Comparison of ENCODE assay signal across 8 cellular contexts in the genomic region with DNA sequence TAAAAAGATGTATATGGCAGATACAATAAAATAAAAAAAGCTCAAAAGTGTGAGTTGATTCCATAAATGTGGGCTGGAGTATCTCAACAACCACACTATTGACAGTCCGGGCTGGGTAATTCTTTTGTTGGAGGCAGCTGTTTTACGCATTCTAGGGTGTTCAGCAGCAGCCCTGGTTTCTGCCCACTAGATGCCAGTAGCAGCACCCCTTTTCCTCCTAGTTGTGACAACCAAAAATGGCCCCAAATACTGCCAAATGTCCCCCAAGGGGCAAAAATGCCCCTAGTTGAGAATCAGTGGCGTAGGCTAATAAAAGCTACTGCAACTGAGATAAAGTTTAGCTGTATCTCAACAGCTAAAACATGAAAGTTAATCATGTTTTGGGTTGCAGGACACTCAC. TPM values are rescaled to one million over a fixed set of nuclear protein-coding genes. Genes with fewer than 3 reads are reported as not detected.
DNase-seq lines count a peak whose midpoint lies in the region; ATAC-seq and TF ChIP-seq lines count a peak whose summit lies in the region.

No MANE protein-coding gene starts in this region.

- intact Hi-C loops in posterior cingulate gyrus (cut with DNase I): no loop called here

- no peaks in the 10 kb centered on the region for H3K27me3 Mint-ChIP-seq in T-helper 17 cell

- peak; percentile 60 for ATAC-seq in T-helper 17 cell
- ATAC-seq in GM19023 (IDR thresholded peaks at IDR 0.05; ENCODE audit: unreplicated experiment): no peak

- no peaks in the 10 kb centered on the region for H3K9me3 ChIP-seq in T-helper 17 cell (ENCODE audit: control insufficient read depth, low read length, poor library complexity, severe bottlenecking)

- no peak overlapping the region for H3K4me3 ChIP-seq in fibroblast of mammary gland (ENCODE audit: control insufficient read depth, low read depth, low read length)

- DNase-seq in activated gamma-delta T cell treated with Interleukin-2 at 50 U/mL for 16 hours (peak; percentile 16), activated gamma-delta T cell (lab: John Stamatoyannopoulos, UW) (no peak), T-helper 17 cell (no peak), fibroblast of mammary gland (ENCODE audit: low read depth) (peak; percentile 17), posterior cingulate gyrus (peak in 8 of 10 donors; percentile 28 to 90 (median 50)), NCI-H2171 (lab: John Stamatoyannopoulos, UW) (no peak), DMS153 treated with DMSO at 0.1 percent for 48 hours (lab: John Stamatoyannopoulos, UW; ENCODE audit: unreplicated experiment) (no peak)

- no peak overlapping the region for H3K4me3 Mint-ChIP-seq in T-helper 17 cell

- no peaks in the 10 kb centered on the region for H3K36me3 Mint-ChIP-seq in T-helper 17 cell (ENCODE audit: low read depth)

- H3K27ac Mint-ChIP-seq in T-helper 17 cell: no peak overlapping the region

- peak; percentile 40 for TF ChIP-seq CTCF in fibroblast of mammary gland (conservative IDR thresholded peaks at IDR 0.05; ENCODE audit: control insufficient read depth, insufficient read depth, low read depth, low read length)

- peaks cover 3% of the 10 kb centered on the region for H3K4me1 Mint-ChIP-seq in T-helper 17 cell

RNA-seq across cellular contexts. Expression of a gene that starts 44.7 kb away (rescaled TPM):
- 10 to 100 TPM; 53.9 to 70.2 TPM for total RNA-seq in T-helper 17 cell

Comparison
In these comparisons a context has a peak if more than half of its experiments do, and no peak if none do; other contexts are left out.
1. DNase-seq: peak in activated gamma-delta T cell treated with Interleukin-2 at 50 U/mL for 16 hours (single experiment), fibroblast of mammary gland (single experiment) and posterior cingulate gyrus (8 of 10); none in activated gamma-delta T cell (single experiment), T-helper 17 cell (0 of 3), NCI-H2171 (single experiment) and DMS153 treated with DMSO at 0.1 percent for 48 hours (single experiment).